In the genomic region with DNA sequence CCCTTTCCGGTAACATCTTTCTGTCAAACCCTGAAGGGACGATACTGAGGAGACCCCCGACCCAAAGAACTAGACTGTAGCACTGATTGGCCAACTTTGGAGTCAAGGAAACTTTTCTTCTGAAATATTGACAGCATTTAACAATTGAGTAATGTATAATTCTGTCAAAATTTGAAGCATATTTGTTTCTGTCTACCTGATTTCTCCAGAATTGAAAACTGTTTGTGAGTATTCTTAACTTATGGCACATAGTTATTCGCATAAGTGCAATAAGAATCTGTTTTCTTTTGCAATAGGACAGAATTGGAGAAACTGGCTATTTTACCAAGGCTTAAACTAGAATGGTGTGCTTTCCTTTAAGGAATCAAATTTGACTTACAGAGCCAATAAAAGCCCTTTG, we compare ENCODE assay signal across 14 cellular contexts.
DNase-seq lines count a peak whose midpoint lies in the region; ATAC-seq and TF ChIP-seq lines count a peak whose summit lies in the region.
"Had no signal": no experiment of that assay in that cellular context is flagged by ENCODE, and none has a peak within 500 bp of the region (broad histone marks: within the 10 kb centered on the region; RNA-seq: fewer than 3 reads in every experiment).

No MANE protein-coding gene starts in this region.

- no peak overlapping the region; a peak in 1 of 20 replicates for H3K4me3 ChIP-seq in BLaER1 treated with 17β-estradiol and CSF1 and Interleukin-3, amounts not matched to agents 10 nM and 100 nM
- H3K4me3 ChIP-seq in HEK293 (ENCODE audit: low read depth, low read length) (no peak overlapping the region), MM.1S (ENCODE audit: low read length) (no peak overlapping the region)
- H3K4me3 ChIP-seq: GM12878 had no signal

- POLR2A ChIA-PET in HEK293 (lab: Yijun Ruan, JAX) (no interaction called here), T-cell (lab: Charles Lee) (no interaction called here)
- POLR2A ChIA-PET in naive thymus-derived CD8-positive, alpha-beta T cell (lab: Charles Lee): no interaction called here

- no peak overlapping the region for H2AFZ ChIP-seq in MM.1S (ENCODE audit: low read length)

- no peak overlapping the region for H3K9ac ChIP-seq in BLaER1 treated with 17β-estradiol and CSF1 and Interleukin-3, amounts not matched to agents 10 nM and 100 nM
- no peak overlapping the region for H3K9ac ChIP-seq in MM.1S (ENCODE audit: low read length)

- no peak overlapping the region for H3K4me2 ChIP-seq in BLaER1 treated with 17β-estradiol and CSF1 and Interleukin-3, amounts not matched to agents 10 nM and 100 nM
- no peak overlapping the region for H3K4me2 ChIP-seq in MM.1S (ENCODE audit: low read depth, low read length)

- H3K9me3 ChIP-seq in BLaER1 treated with 17β-estradiol and CSF1 and Interleukin-3, amounts not matched to agents 10 nM and 100 nM (replicated peaks in 1 of 11): peaks cover 52 to 69% (median 65%) of the 10 kb centered on the region in 11 experiments
- H3K9me3 ChIP-seq in HEK293 (ENCODE audit: control insufficient read depth, insufficient read depth, low read depth, low read length) (no peaks in the 10 kb centered on the region), MM.1S (replicated peaks; ENCODE audit: insufficient read depth, low read length) (no peaks in the 10 kb centered on the region)

- H3K27me3 ChIP-seq in BLaER1 treated with 17β-estradiol and CSF1 and Interleukin-3, amounts not matched to agents 10 nM and 100 nM: no peaks in the 10 kb centered on the region
- H3K27me3 ChIP-seq in MM.1S (replicated peaks; ENCODE audit: insufficient read depth, low read length): no peaks in the 10 kb centered on the region

- H3K36me3 Mint-ChIP-seq in T-cell: peaks cover 3% of the 10 kb centered on the region
- H3K36me3 Mint-ChIP-seq in naive thymus-derived CD8-positive, alpha-beta T cell: peaks cover 0 to 12% (median 0%) of the 10 kb centered on the region in 3 donors
- H3K36me3 Mint-ChIP-seq: CD4-positive, alpha-beta memory T cell had no signal

- no peaks in the 10 kb centered on the region for H3K9me2 ChIP-seq in MM.1S (replicated peaks; ENCODE audit: insufficient read depth, low read length)

- CTCF ChIA-PET in HEK293 (lab: Yijun Ruan, JAX): no interaction called here
- CTCF ChIA-PET in T-cell (lab: Charles Lee): no interaction called here

- H3K4me1 ChIP-seq in BLaER1 treated with 17β-estradiol and CSF1 and Interleukin-3, amounts not matched to agents 10 nM and 100 nM: peaks cover 35 to 49% (median 42%) of the 10 kb centered on the region in 10 experiments
- H3K4me1 ChIP-seq in HEK293 (ENCODE audit: control insufficient read depth, insufficient read depth, low read length) (no peaks in the 10 kb centered on the region), MM.1S (ENCODE audit: low read length) (peaks cover 9% of the 10 kb centered on the region; the same call in 1 of the 2 replicates)

- H3K27ac ChIP-seq in BLaER1 treated with 17β-estradiol and CSF1 and Interleukin-3, amounts not matched to agents 10 nM and 100 nM: peak overlapping the region in 6 of 11 experiments; percentile 93 to 99 (median 96); a peak in 8 of 22 replicates
- no peak overlapping the region for H3K27ac ChIP-seq in HEK293 (ENCODE audit: extremely low read depth, low read depth, low read length)
- H3K27ac ChIP-seq in MM.1S (ENCODE audit: low read length): no peak overlapping the region

- ATAC-seq in T-cell (replicated peaks in 1 of 4): no peak
- ATAC-seq in naive thymus-derived CD8-positive, alpha-beta T cell: no peak
- ATAC-seq: GM12878 had no signal

- no peaks in the 10 kb centered on the region for H3K27me3 Mint-ChIP-seq in T-cell
- no peaks in the 10 kb centered on the region for H3K27me3 Mint-ChIP-seq in naive thymus-derived CD8-positive, alpha-beta T cell
- H3K27me3 Mint-ChIP-seq: CD4-positive, alpha-beta memory T cell had no signal

- TF ChIP-seq CTCF in HEK293 (tag by site-specific recombination; IDR thresholded peaks at IDR 0.05) (no peak), MM.1S (IDR thresholded peaks at IDR 0.05; ENCODE audit: low read length) (no peak)

- no peaks in the 10 kb centered on the region for H4K20me1 ChIP-seq in BLaER1 treated with 17β-estradiol and CSF1 and Interleukin-3, amounts not matched to agents 10 nM and 100 nM
- H4K20me1 ChIP-seq in MM.1S (ENCODE audit: insufficient read depth, low read length): no peaks in the 10 kb centered on the region

- H3K27ac Mint-ChIP-seq in T-cell: peak overlapping the region; percentile 61 to 69
- H3K27ac Mint-ChIP-seq in naive thymus-derived CD8-positive, alpha-beta T cell: peak overlapping the region in 6 of 10 donors; percentile 56 to 83 (median 76)
- H3K27ac Mint-ChIP-seq: H9 had no signal

- no peak for DNase-seq in T-cell
- no peak for DNase-seq in naive thymus-derived CD8-positive, alpha-beta T cell
- DNase-seq in NCI-H2171 treated with DMSO at 0.1 percent for 48 hours (lab: John Stamatoyannopoulos, UW): no peak
- DNase-seq in MM.1S: no peak
- DNase-seq in stimulated activated CD4-positive, alpha-beta T cell treated with anti-CD3 and anti-CD28 coated beads, Interleukin-15, amount 100 ng/mL, for 24 hours: no peak
- DNase-seq: ACHN; C1 segment of cervical spinal cord; CD4-positive, alpha-beta memory T cell; DMS79; GOT3; H9 had no signal

- H3K4me3 Mint-ChIP-seq in T-cell: peak overlapping the region in 1 of 3 donors; percentile 27
- peak overlapping the region in 1 of 10 donors; percentile 47 for H3K4me3 Mint-ChIP-seq in naive thymus-derived CD8-positive, alpha-beta T cell
- H3K4me3 Mint-ChIP-seq: H9 had no signal

- H3K36me3 ChIP-seq in BLaER1 treated with 17β-estradiol and CSF1 and Interleukin-3, amounts not matched to agents 10 nM and 100 nM: peaks cover 0 to 21% (median 4%) of the 10 kb centered on the region in 11 experiments; a peak in 6 of 22 replicates
- H3K36me3 ChIP-seq in HEK293 (ENCODE audit: control insufficient read depth in 2 of 2, insufficient read depth in 1 of 2, low read length in 2 of 2): no peaks in the 10 kb centered on the region
- no peaks in the 10 kb centered on the region for H3K36me3 ChIP-seq in MM.1S (replicated peaks; ENCODE audit: insufficient read depth, low read length)

- H3K79me2 ChIP-seq in MM.1S (ENCODE audit: low read length): no peaks in the 10 kb centered on the region

- peaks cover 3 to 7% (median 6%) of the 10 kb centered on the region in 3 donors for H3K9me3 Mint-ChIP-seq in T-cell
- peaks cover 0 to 11% (median 4%) of the 10 kb centered on the region in 9 donors for H3K9me3 Mint-ChIP-seq in naive thymus-derived CD8-positive, alpha-beta T cell

- peaks cover 34 to 49% (median 41%) of the 10 kb centered on the region in 3 donors for H3K4me1 Mint-ChIP-seq in T-cell
- H3K4me1 Mint-ChIP-seq in naive thymus-derived CD8-positive, alpha-beta T cell: peaks cover 27 to 49% (median 42%) of the 10 kb centered on the region in 4 donors
- H3K4me1 Mint-ChIP-seq: H9 had no signal

- peaks cover 7% of the 10 kb centered on the region for H3F3A ChIP-seq in MM.1S (ENCODE audit: insufficient read depth, low read length)

TF ChIP-seq in HEK293, 187 proteins besides CTCF, POLR2A, EP300 and RAD21:
- TF ChIP-seq, protein P1, sequence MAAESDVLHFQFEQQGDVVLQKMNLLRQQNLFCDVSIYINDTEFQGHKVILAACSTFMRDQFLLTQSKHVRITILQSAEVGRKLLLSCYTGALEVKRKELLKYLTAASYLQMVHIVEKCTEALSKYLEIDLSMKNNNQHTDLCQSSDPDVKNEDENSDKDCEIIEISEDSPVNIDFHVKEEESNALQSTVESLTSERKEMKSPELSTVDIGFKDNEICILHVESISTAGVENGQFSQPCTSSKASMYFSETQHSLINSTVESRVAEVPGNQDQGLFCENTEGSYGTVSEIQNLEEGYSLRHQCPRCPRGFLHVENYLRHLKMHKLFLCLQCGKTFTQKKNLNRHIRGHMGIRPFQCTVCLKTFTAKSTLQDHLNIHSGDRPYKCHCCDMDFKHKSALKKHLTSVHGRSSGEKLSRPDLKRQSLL (tag by site-specific recombination; IDR thresholded peaks at IDR 0.05): no peak
- TF ChIP-seq SETDB1 (IDR thresholded peaks at IDR 0.05; ENCODE audit: insufficient read length, low read length): peak; percentile 92

Comparison
In these comparisons a context has a peak if more than half of its experiments do, and no peak if none do; other contexts are left out.
1. H3K27ac ChIP-seq: peak in BLaER1 treated with 17β-estradiol and CSF1 and Interleukin-3, amounts not matched to agents 10 nM and 100 nM (6 of 11); none in HEK293 (single experiment) and MM.1S (single experiment).